10 cellular contexts compared by ENCODE assay signal in genomic region chr1:19465650-19466049, GRCh38. TPM values are rescaled to one million over a fixed set of nuclear protein-coding genes. Genes with fewer than 3 reads are reported as not detected.
DNase-seq lines count a peak whose midpoint lies in the region; ATAC-seq and TF ChIP-seq lines count a peak whose summit lies in the region.
"Had no signal": no experiment of that assay in that cellular context is flagged by ENCODE, and none has a peak within 500 bp of the region (broad histone marks: within the 10 kb centered on the region; RNA-seq: fewer than 3 reads in every experiment).

No MANE protein-coding gene starts in this region.

- TF ChIP-seq EP300 in transverse colon (IDR thresholded peaks at IDR 0.05; ENCODE audit: low read depth): no peak

- no peak for ATAC-seq in naive B cell (ENCODE audit: low read depth in 2 of 2)

- BruUV-seq in MCF 10A (replicated peaks; lab: Mats Ljungman, UMichigan): no TSS peak

- POLR2A ChIA-PET in MCF 10A (lab: Yijun Ruan, JAX): interaction anchor here (0.8 to 1.5 kb wide), 4 partner anchors 14 to 175 kb away, joined by 3 to 7 read pairs (median 4); no protein-coding TSS in a partner anchor

- H3K4me3 Mint-ChIP-seq in MCF 10A (ENCODE audit: unreplicated experiment) (no peak overlapping the region), naive B cell (peak overlapping the region in 2 of 8 donors; percentile 12 to 83)

- in situ Hi-C loops in transverse colon (cut with MboI; ENCODE audit: low pct_ligation_motif_present in 1 of 4, low pct_unique_long_range_greater_than_20kb in 1 of 4, low sequenced_read_pairs in 3 of 4): no loop called here

- WGBS in adrenal gland, 4 donors: 65 to 73% (median 70%) methylated on average over 2 to 4 of the region's 4 CpGs
- WGBS in transverse colon (ENCODE audit: low coverage in 1 of 2), 2 donors: 92% methylated on average over 4 of the region's 4 CpGs; no CpG with 5 or more reads in 1 of the 2 donors

- H3K27ac ChIP-seq in breast epithelium: peak overlapping the region; percentile 38 to 67
- peak overlapping the region; percentile 46 to 86 (median 78) for H3K27ac ChIP-seq in adrenal gland
- H3K27ac ChIP-seq in transverse colon: peak overlapping the region; percentile 86 to 90 (median 88)

- TF ChIP-seq CTCF in breast epithelium (IDR thresholded peaks at IDR 0.05): no peak
- no peak for TF ChIP-seq CTCF in MCF 10A (IDR thresholded peaks at IDR 0.05; ENCODE audit: unreplicated experiment)
- no peak for TF ChIP-seq CTCF in adrenal gland (IDR thresholded peaks at IDR 0.05)
- no peak for TF ChIP-seq CTCF in transverse colon (IDR thresholded peaks at IDR 0.05)

- no peaks in the 10 kb centered on the region for H3K27me3 ChIP-seq in breast epithelium
- H3K27me3 ChIP-seq in adrenal gland: no peaks in the 10 kb centered on the region
- H3K27me3 ChIP-seq in transverse colon: no peaks in the 10 kb centered on the region

- H3K9me3 ChIP-seq in breast epithelium (no peaks in the 10 kb centered on the region), adrenal gland (replicated peaks in 1 of 3) (no peaks in the 10 kb centered on the region), transverse colon (no peaks in the 10 kb centered on the region)

- H3K4me1 ChIP-seq in breast epithelium (peaks cover 5 to 14% of the 10 kb centered on the region in 2 donors), adrenal gland (replicated peaks in 1 of 2) (peaks cover 48 to 88% of the 10 kb centered on the region in 2 donors), transverse colon (peaks cover 66 to 95% (median 85%) of the 10 kb centered on the region in 4 donors)

- TF ChIP-seq POLR2A in breast epithelium (IDR thresholded peaks at IDR 0.05): no peak
- no peak for TF ChIP-seq POLR2A in adrenal gland (IDR thresholded peaks at IDR 0.05)
- TF ChIP-seq POLR2A in transverse colon (IDR thresholded peaks at IDR 0.05): no peak

- CTCF ChIA-PET in MCF 10A (lab: Yijun Ruan, JAX): interaction anchor here (2.7 kb wide), 1 partner anchor 196 kb away, joined by 12 read pairs; no protein-coding TSS in a partner anchor

- H3K4me1 Mint-ChIP-seq in MCF 10A (ENCODE audit: insufficient read depth, unreplicated experiment) (peaks cover 19% of the 10 kb centered on the region), naive B cell (peaks cover 56 to 96% (median 76%) of the 10 kb centered on the region in 3 donors)

- H3K4me3 ChIP-seq in breast epithelium (no peak overlapping the region), adrenal gland (no peak overlapping the region), transverse colon (no peak overlapping the region)

- H3K27me3 Mint-ChIP-seq in MCF 10A (ENCODE audit: insufficient read depth, unreplicated experiment) (no peaks in the 10 kb centered on the region), naive B cell (no peaks in the 10 kb centered on the region)

- H3K36me3 ChIP-seq in breast epithelium (no peaks in the 10 kb centered on the region), adrenal gland (replicated peaks in 1 of 2) (no peaks in the 10 kb centered on the region), transverse colon (no peaks in the 10 kb centered on the region)

- H3K27ac Mint-ChIP-seq in MCF 10A (ENCODE audit: low read depth, unreplicated experiment) (no peak overlapping the region), naive B cell (peak overlapping the region in 4 of 6 donors; percentile 30 to 83 (median 58))

- DNase-seq in breast epithelium (ENCODE audit: low spot score in 2 of 2): no peak
- DNase-seq in MCF 10A (ENCODE audit: unreplicated experiment): no peak
- no peak for DNase-seq in adrenal gland
- DNase-seq in naive B cell: no peak
- DNase-seq in transverse colon: no peak
- no peak for DNase-seq in stimulated activated naive CD4-positive, alpha-beta T cell (lab: John Stamatoyannopoulos, UW)
- no peak for DNase-seq in Ammon's horn (ENCODE audit: low spot score)
- no peak for DNase-seq in GDM1 (lab: John Stamatoyannopoulos, UW)
- DNase-seq: central memory CD4-positive, alpha-beta T cell; NCI-H187 had no signal

- H3K36me3 Mint-ChIP-seq in MCF 10A (ENCODE audit: insufficient read depth, unreplicated experiment) (peaks cover 9% of the 10 kb centered on the region), naive B cell (no peaks in the 10 kb centered on the region)

- intact Hi-C loops in breast epithelium (cut with DNase I; ENCODE audit: low total_unique reads) (no loop called here), MCF 10A (cut with micrococcal nuclease) (no loop called here), adrenal gland (cut with DNase I) (no loop called here), transverse colon (cut with DNase I; ENCODE audit: low total_unique reads) (no loop called here)

- no peaks in the 10 kb centered on the region for H3K9me3 Mint-ChIP-seq in MCF 10A (ENCODE audit: unreplicated experiment)
- no peaks in the 10 kb centered on the region for H3K9me3 Mint-ChIP-seq in naive B cell

RNA-seq across cellular contexts. Expression of gene CAPZB, which starts 19.7 kb away (rescaled TPM):
- total RNA-seq in breast epithelium: 100 to 1,000 TPM; 112 to 114 (median 113) TPM
- 252 and 259 TPM in 2 replicates for total RNA-seq in MCF 10A (2022)
- total RNA-seq in adrenal gland: 100 to 1,000 TPM; 110 to 386 (median 204) TPM
- 100 to 1,000 TPM; 156 to 314 (median 171) TPM for polyA plus RNA-seq in adrenal gland
- polyA plus RNA-seq in naive B cell (ENCODE audit: low read depth in 6 of 6): 100 to 1,000 TPM; 328 to 445 (median 382) TPM
- total RNA-seq in transverse colon: 100 to 1,000 TPM; 127 to 404 (median 136) TPM
